ENCODE assay signal across 20 cellular contexts in genomic region chr2:66024396-66024795, GRCh38.
A peak's percentile ranks its signal among the peaks of the same experiment; 100 is the strongest.
DNase-seq lines count a peak whose midpoint lies in the region; ATAC-seq, FAIRE-seq and TF ChIP-seq lines count a peak whose summit lies in the region.
"Had no signal": no experiment of that assay in that cellular context is flagged by ENCODE, and none has a peak within 500 bp of the region (broad histone marks: within the 10 kb centered on the region; RNA-seq: fewer than 3 reads in every experiment).

No MANE protein-coding gene starts in this region.

- no peaks in the 10 kb centered on the region for H3K79me2 ChIP-seq in GM23338 (replicated peaks; ENCODE audit: insufficient read depth)
- no peaks in the 10 kb centered on the region for H3K79me2 ChIP-seq in H1 (ENCODE audit: control insufficient read depth in 1 of 2, insufficient read depth in 2 of 2, low read length in 2 of 2)
- H3K79me2 ChIP-seq in neural progenitor cell (ENCODE audit: low read depth), result no peaks in the 10 kb centered on the region

- POLR2A ChIA-PET in H1 (lab: Charles Lee; ENCODE audit: partially characterized antibody), result no interaction called here
- POLR2A ChIA-PET in CD4-positive, alpha-beta T cell (lab: Charles Lee), result no interaction called here

- H4K20me1 ChIP-seq in GM23338 (replicated peaks; ENCODE audit: insufficient read depth) (no peaks in the 10 kb centered on the region), H1 (replicated peaks in 1 of 2; ENCODE audit: control insufficient read depth in 1 of 2, insufficient read depth in 2 of 2, low read length in 2 of 2) (no peaks in the 10 kb centered on the region), neural progenitor cell (ENCODE audit: low read depth) (no peaks in the 10 kb centered on the region)

- no peak overlapping the region for H2BK15ac ChIP-seq in H1 (ENCODE audit: low read length)

- H3K36me3 Mint-ChIP-seq in GM23338 (ENCODE audit: low read depth) (no peaks in the 10 kb centered on the region), neural progenitor cell (no peaks in the 10 kb centered on the region)
- no peaks in the 10 kb centered on the region for H3K36me3 Mint-ChIP-seq in CD4-positive, alpha-beta T cell (ENCODE audit: low read depth)
- H3K36me3 Mint-ChIP-seq: memory B cell; natural killer cell treated with Interleukin-12 subunit alpha and Interleukin-12 subunit beta and Interleukin-15 and Interleukin-18, amount 100 ng/mL, for 72 hours had no signal

- H3K4me2 ChIP-seq in GM23338 (no peak overlapping the region), H1 (ENCODE audit: insufficient read depth in 1 of 2, low read depth in 2 of 2, low read length in 2 of 2) (no peak overlapping the region), neural progenitor cell (no peak overlapping the region)

- H3K9me2 ChIP-seq in GM23338 (ENCODE audit: insufficient read depth), result peaks cover 4% of the 10 kb centered on the region; the same call in 1 of the 2 replicates

- no peak overlapping the region for H3K23ac ChIP-seq in H1 (ENCODE audit: insufficient read length)

- TF ChIP-seq POLR2A in H1 (IDR thresholded peaks at IDR 0.05; ENCODE audit: control extremely low read depth in 1 of 2, low read depth in 2 of 2, low read length in 2 of 2), result no peak

- WGBS in H1 (ENCODE audit: extremely low coverage in 1 of 2, insufficient coverage in 1 of 2, insufficient read length in 1 of 2, insufficient replicate concordance in 2 of 2, low coverage in 1 of 2, low lambda C conversion rate in 2 of 2, missing lambda C conversion rate in 1 of 2), 2 experiments, result 60% methylated on average over 6 of the region's 6 CpGs; no CpG with 5 or more reads in 1 of the 2 experiments

- no peak overlapping the region for H4K5ac ChIP-seq in H1 (ENCODE audit: insufficient read length, low read depth, low read length)

- H2BK20ac ChIP-seq in H1 (ENCODE audit: low read length), result no peak overlapping the region

- ATAC-seq in GM23338, result peak; percentile 71
- no peak for ATAC-seq in CD4-positive, alpha-beta T cell (ENCODE audit: poor library complexity)
- ATAC-seq: heart left ventricle; natural killer cell treated with Interleukin-12 subunit alpha and Interleukin-12 subunit beta and Interleukin-15 and Interleukin-18, amount 100 ng/mL, for 72 hours had no signal

- TF ChIP-seq CTCF in GM23338 (conservative IDR thresholded peaks at IDR 0.05; ENCODE audit: low read depth in 2 of 2) (no peak), H1 (IDR thresholded peaks at IDR 0.05; ENCODE audit: control extremely low read depth in 1 of 3, insufficient read depth in 1 of 3, low read depth in 1 of 3, low read length in 3 of 3) (no peak), neural progenitor cell (IDR thresholded peaks at IDR 0.05) (no peak)
- no peak for TF ChIP-seq CTCF in CD4-positive, alpha-beta T cell (IDR thresholded peaks at IDR 0.05)

- no peak for TF ChIP-seq RAD21 in H1 (IDR thresholded peaks at IDR 0.05 in 1 of 2, conservative IDR thresholded peaks at IDR 0.05 in 1 of 2; ENCODE audit: low read depth in 2 of 2, low read length in 2 of 2)

- H3K36me3 ChIP-seq in GM23338 (ENCODE audit: insufficient read depth) (no peaks in the 10 kb centered on the region), H1 (ENCODE audit: control insufficient read depth in 2 of 4, insufficient read depth in 4 of 4, low read length in 3 of 4) (no peaks in the 10 kb centered on the region), neural progenitor cell (no peaks in the 10 kb centered on the region)
- H3K36me3 ChIP-seq: heart left ventricle had no signal

- no peak overlapping the region for H2AK5ac ChIP-seq in H1 (ENCODE audit: low read depth, low read length)

- no peaks in the 10 kb centered on the region for H3K23me2 ChIP-seq in H1 (ENCODE audit: low read depth, low read length)

- intact Hi-C loops in CD4-positive, alpha-beta T cell (cut with DNase I, micrococcal nuclease), result no loop called here

- H3K27me3 Mint-ChIP-seq in GM23338 (ENCODE audit: insufficient read depth, low read depth, poor library complexity) (no peaks in the 10 kb centered on the region), neural progenitor cell (ENCODE audit: insufficient read depth, low read depth) (no peaks in the 10 kb centered on the region)
- peaks cover 7% of the 10 kb centered on the region for H3K27me3 Mint-ChIP-seq in CD4-positive, alpha-beta T cell
- H3K27me3 Mint-ChIP-seq: memory B cell, progenitor cell of endocrine pancreas had no signal

- no peak overlapping the region for H4K91ac ChIP-seq in H1 (replicated peaks; ENCODE audit: insufficient read length, low read length)

- H3K9me3 Mint-ChIP-seq in GM23338 (no peaks in the 10 kb centered on the region; the same call in 2 of the 3 replicates), neural progenitor cell (peaks cover 2% of the 10 kb centered on the region)
- H3K9me3 Mint-ChIP-seq in CD4-positive, alpha-beta T cell, result peaks cover 2% of the 10 kb centered on the region
- H3K9me3 Mint-ChIP-seq: memory B cell; natural killer cell treated with Interleukin-12 subunit alpha and Interleukin-12 subunit beta and Interleukin-15 and Interleukin-18, amount 100 ng/mL, for 72 hours had no signal

- H2BK12ac ChIP-seq in H1 (ENCODE audit: low read depth, low read length), result no peak overlapping the region

- H3K18ac ChIP-seq in H1 (ENCODE audit: extremely low read depth, low read length), result no peak overlapping the region

- H3K14ac ChIP-seq in H1 (ENCODE audit: insufficient read length), result no peak overlapping the region

- H2BK5ac ChIP-seq in H1 (ENCODE audit: low read depth, low read length), result no peak overlapping the region

- H3K4me1 Mint-ChIP-seq in GM23338 (peaks cover 5% of the 10 kb centered on the region), neural progenitor cell (peaks cover 4% of the 10 kb centered on the region)
- no peaks in the 10 kb centered on the region for H3K4me1 Mint-ChIP-seq in CD4-positive, alpha-beta T cell (ENCODE audit: low read depth)
- H3K4me1 Mint-ChIP-seq: memory B cell had no signal

- H3K27ac Mint-ChIP-seq in GM23338 (peak overlapping the region; percentile 8; the same call in 1 of the 2 replicates), neural progenitor cell (peak overlapping the region; percentile 48)
- no peak overlapping the region for H3K27ac Mint-ChIP-seq in CD4-positive, alpha-beta T cell
- H3K27ac Mint-ChIP-seq: memory B cell; natural killer cell treated with Interleukin-12 subunit alpha and Interleukin-12 subunit beta and Interleukin-15 and Interleukin-18, amount 100 ng/mL, for 72 hours; progenitor cell of endocrine pancreas had no signal

- no peak overlapping the region for H3K4ac ChIP-seq in H1 (replicated peaks; ENCODE audit: insufficient read length, low read depth, low read length)

- H3K27ac ChIP-seq in GM23338 (ENCODE audit: low read depth) (no peak overlapping the region), H1 (ENCODE audit: low read depth, low read length) (no peak overlapping the region), neural progenitor cell (no peak overlapping the region)
- no peak overlapping the region for H3K27ac ChIP-seq in CD4-positive, alpha-beta T cell (ENCODE audit: low read depth, low read length)
- H3K27ac ChIP-seq: heart left ventricle had no signal

- peak; percentile 60 for FAIRE-seq in H1 (lab: Jason Lieb, UNC)
- FAIRE-seq: keratinocyte, TTC549 had no signal

- DNase-seq in GM23338 (ENCODE audit: low spot score), result peak; percentile 49
- DNase-seq in NCI-H2029 treated with DMSO at 0.1 percent for 48 hours (lab: John Stamatoyannopoulos, UW), result peak; percentile 1
- peak in 1 of 2 experiments; percentile 5 for DNase-seq in H1 (ENCODE audit: low read depth in 1 of 2, low spot score in 2 of 2)
- peak; percentile 30 for DNase-seq in neural progenitor cell (ENCODE audit: low spot score)
- DNase-seq in SK-N-DZ (ENCODE audit: low spot score), result no peak
- DNase-seq in activated effector memory CD4-positive, alpha-beta T cell treated with anti-CD3 and anti-CD28 coated beads, Interleukin-2, amount 50 U/mL, for 16 hours, result no peak
- DNase-seq in CD4-positive, alpha-beta T cell, result no peak
- DNase-seq: activated CD4-positive, alpha-beta T cell treated with anti-CD3 and anti-CD28 coated beads, Interleukin-2, amount 50 U/mL, for 1 hour; activated CD8-positive, alpha-beta memory T cell treated with anti-CD3 and anti-CD28 coated beads, Interleukin-2, amount 50 U/mL, for 48 hours; amniotic stem cell; central memory CD4-positive, alpha-beta T cell; effector CD4-positive, alpha-beta T cell; heart left ventricle; MM.1S; stimulated activated CD4-positive, alpha-beta T cell treated with anti-CD3 and anti-CD28 coated beads, Interleukin-4, amount 100 ng/mL, for 24 hours had no signal

- H2AFZ ChIP-seq in GM23338 (peak overlapping the region; percentile 57), H1 (ENCODE audit: low read length) (peak overlapping the region; percentile 42; the same call in 1 of the 2 replicates), neural progenitor cell (replicated peaks) (no peak overlapping the region)

- H3F3A ChIP-seq in GM23338 (replicated peaks; ENCODE audit: low read depth) (no peaks in the 10 kb centered on the region), neural progenitor cell (ENCODE audit: low read depth) (peaks cover 4% of the 10 kb centered on the region)

- no peak overlapping the region for H4K8ac ChIP-seq in H1 (ENCODE audit: extremely low read depth, insufficient read depth, low read length)

- H3K79me1 ChIP-seq in H1 (ENCODE audit: low read depth, low read length), result no peaks in the 10 kb centered on the region

- no peaks in the 10 kb centered on the region for H3K27me3 ChIP-seq in GM23338 (ENCODE audit: insufficient read depth)
- H3K27me3 ChIP-seq in H1 (replicated peaks in 1 of 4; ENCODE audit: control insufficient read depth in 3 of 4, extremely low read depth in 1 of 4, insufficient read depth in 3 of 4, low read length in 3 of 4), result no peaks in the 10 kb centered on the region
- no peaks in the 10 kb centered on the region for H3K27me3 ChIP-seq in neural progenitor cell
- no peaks in the 10 kb centered on the region for H3K27me3 ChIP-seq in CD4-positive, alpha-beta T cell (ENCODE audit: control insufficient read depth, insufficient read depth, low read length)
- H3K27me3 ChIP-seq: heart left ventricle had no signal

- no peak overlapping the region for H3K9ac ChIP-seq in H1 (replicated peaks in 1 of 4; ENCODE audit: extremely low read depth in 1 of 4, low read depth in 3 of 4, low read length in 3 of 4)
- no peak overlapping the region for H3K9ac ChIP-seq in neural progenitor cell

- no peak overlapping the region for H2BK120ac ChIP-seq in H1 (replicated peaks; ENCODE audit: low read depth, low read length)

- H3K4me1 ChIP-seq in GM23338 (ENCODE audit: insufficient read depth) (peaks cover 3% of the 10 kb centered on the region; the same call in 1 of the 2 replicates), H1 (replicated peaks in 1 of 4; ENCODE audit: control insufficient read depth in 3 of 4, insufficient read depth in 4 of 4, low read length in 3 of 4) (0 out of 7 replicates have a peak, but pooled peaks cover 0 to 4% (median 0%) of the 10 kb centered on the region in 4 experiments), neural progenitor cell (no peaks in the 10 kb centered on the region)
- H3K4me1 ChIP-seq: heart left ventricle had no signal

- H3K56ac ChIP-seq in H1 (replicated peaks; ENCODE audit: insufficient read length, low read depth, low read length), result no peak overlapping the region

- H3K4me3 ChIP-seq in GM23338 (no peak overlapping the region), H1 (ENCODE audit: extremely low read depth in 1 of 4, insufficient read depth in 2 of 4, low read depth in 3 of 4, low read length in 4 of 4) (no peak overlapping the region), neural progenitor cell (no peak overlapping the region)
- H3K4me3 ChIP-seq: heart left ventricle had no signal

- CTCF ChIA-PET in H1 (lab: Charles Lee; ENCODE audit: partially characterized antibody), result no interaction called here
- CTCF ChIA-PET in CD4-positive, alpha-beta T cell (lab: Charles Lee), result no interaction called here

- H3K4me3 Mint-ChIP-seq in GM23338, result no peak overlapping the region
- H3K4me3 Mint-ChIP-seq in neural progenitor cell, result no peak overlapping the region
- no peak overlapping the region for H3K4me3 Mint-ChIP-seq in CD4-positive, alpha-beta T cell
- H3K4me3 Mint-ChIP-seq: memory B cell; natural killer cell treated with Interleukin-12 subunit alpha and Interleukin-12 subunit beta and Interleukin-15 and Interleukin-18, amount 100 ng/mL, for 72 hours had no signal

- no peaks in the 10 kb centered on the region for H3K9me3 ChIP-seq in H1 (ENCODE audit: insufficient read depth in 2 of 2, low read depth in 1 of 2, low read length in 1 of 2)
- H3K9me3 ChIP-seq in neural progenitor cell (ENCODE audit: low read depth), result no peaks in the 10 kb centered on the region
- no peaks in the 10 kb centered on the region for H3K9me3 ChIP-seq in CD4-positive, alpha-beta T cell (ENCODE audit: control insufficient read depth, low read length)

- no peak for TF ChIP-seq EP300 in H1 (IDR thresholded peaks at IDR 0.05; ENCODE audit: borderline replicate concordance in 1 of 2, low read depth in 2 of 2, low read length in 2 of 2)

Comparison
In these comparisons a context has a peak if more than half of its experiments do, and no peak if none do; other contexts are left out.
1. DNase-seq: peak in GM23338 (single experiment), NCI-H2029 treated with DMSO at 0.1 percent for 48 hours (single experiment) and neural progenitor cell (single experiment); none in SK-N-DZ (single experiment), activated effector memory CD4-positive, alpha-beta T cell treated with anti-CD3 and anti-CD28 coated beads, Interleukin-2, amount 50 U/mL, for 16 hours (single experiment) and CD4-positive, alpha-beta T cell (0 of 10).